In genomic region chr6:25278914-25279747, GRCh38 we compare ENCODE assay signal across 1 cellular context.
A peak's percentile ranks its signal among the peaks of the same experiment; 100 is the strongest.
TF ChIP-seq lines count a peak whose summit lies in the region.

TSS of gene CARMIL1 (plus strand) at chr6:25279374. CDS start at chr6:25279796, 422 bp downstream.

TF ChIP-seq in HEK293, 187 proteins besides CTCF, POLR2A, EP300 and RAD21 (continued from another document and continues in another):
- TF ChIP-seq ZNF518A (tag by site-specific recombination; conservative IDR thresholded peaks at IDR 0.05; ENCODE audit: low read depth) (no peak), YY1 (tag by site-specific recombination; IDR thresholded peaks at IDR 0.05) (peak; percentile 16; the same call in 1 of the 2 replicates), ZBTB8A (tag by site-specific recombination; IDR thresholded peaks at IDR 0.05) (peak; percentile 98), ZNF473 (tag by site-specific recombination; IDR thresholded peaks at IDR 0.05) (no peak), ZNF585B (tag by site-specific recombination; IDR thresholded peaks at IDR 0.05) (no peak), ZNF404 (tag by site-specific recombination; IDR thresholded peaks at IDR 0.05) (no peak), ZNF658 (tag by site-specific recombination; IDR thresholded peaks at IDR 0.05) (no peak), ZSCAN5A (tag by site-specific recombination; IDR thresholded peaks at IDR 0.05) (peak; percentile 83; the same call in 1 of the 2 replicates), ZNF24 (tag by site-specific recombination; IDR thresholded peaks at IDR 0.05) (no peak), ZNF292 (tag by site-specific recombination; IDR thresholded peaks at IDR 0.05; ENCODE audit: borderline replicate concordance, low read depth) (no peak), ZNF211 (tag by site-specific recombination; IDR thresholded peaks at IDR 0.05; ENCODE audit: low read depth) (no peak), ZNF175 (tag by site-specific recombination; IDR thresholded peaks at IDR 0.05) (no peak), ZNF48 (tag by site-specific recombination; IDR thresholded peaks at IDR 0.05) (no peak), ZNF623 (tag by site-specific recombination; IDR thresholded peaks at IDR 0.05) (no peak), ZIC2 (tag by site-specific recombination; IDR thresholded peaks at IDR 0.05) (peak; percentile 19; the same call in 1 of the 2 replicates), TRIM28 (IDR thresholded peaks at IDR 0.05; ENCODE audit: borderline replicate concordance, low read length) (no peak), ZNF76 (tag by site-specific recombination; IDR thresholded peaks at IDR 0.05; ENCODE audit: borderline replicate concordance, low read depth) (no peak), ZSCAN16 (tag by site-specific recombination; IDR thresholded peaks at IDR 0.05) (peak; percentile 40; the same call in 1 of the 2 replicates), ZNF530 (tag by site-specific recombination; IDR thresholded peaks at IDR 0.05; ENCODE audit: low read depth) (no peak), AEBP2 (tag by site-specific recombination; IDR thresholded peaks at IDR 0.05; ENCODE audit: borderline replicate concordance) (no peak), BCL11A (tag by site-specific recombination; IDR thresholded peaks at IDR 0.05; ENCODE audit: low read depth) (no peak), ZNF354C (tag by site-specific recombination; IDR thresholded peaks at IDR 0.05; ENCODE audit: borderline replicate concordance, low read depth) (no peak), ZNF548 (tag by site-specific recombination; IDR thresholded peaks at IDR 0.05) (no peak), ZNF362 (tag by site-specific recombination; IDR thresholded peaks at IDR 0.05) (peak; percentile 72; the same call in 1 of the 2 replicates), ZNF701 (tag by site-specific recombination; IDR thresholded peaks at IDR 0.05) (no peak), ZNF221 (tag by site-specific recombination; IDR thresholded peaks at IDR 0.05; ENCODE audit: borderline replicate concordance) (no peak), KLF7 (tag by site-specific recombination; IDR thresholded peaks at IDR 0.05; ENCODE audit: borderline replicate concordance) (peak; percentile 37; the same call in 1 of the 2 replicates), ZNF521 (tag by site-specific recombination; IDR thresholded peaks at IDR 0.05) (no peak), OVOL3 (tag by site-specific recombination; IDR thresholded peaks at IDR 0.05) (no peak), ZNF785 (tag by site-specific recombination; IDR thresholded peaks at IDR 0.05) (0 out of 2 replicates have a peak, but pooled peaks have one; percentile 51), PRDM1 (tag by site-specific recombination; IDR thresholded peaks at IDR 0.05) (peak; percentile 73), ZNF148 (tag by site-specific recombination; IDR thresholded peaks at IDR 0.05; ENCODE audit: borderline replicate concordance) (no peak), ZNF37A (tag by site-specific recombination; IDR thresholded peaks at IDR 0.05) (no peak), ZNF529 (tag by site-specific recombination; IDR thresholded peaks at IDR 0.05; ENCODE audit: insufficient replicate concordance) (no peak), SP3 (tag by site-specific recombination; IDR thresholded peaks at IDR 0.05) (peak; percentile 83), ZNF777 (tag by site-specific recombination; IDR thresholded peaks at IDR 0.05; ENCODE audit: borderline replicate concordance) (no peak), REPIN1 (tag by site-specific recombination; IDR thresholded peaks at IDR 0.05; ENCODE audit: low read depth) (no peak), ZBTB6 (tag by site-specific recombination; IDR thresholded peaks at IDR 0.05) (peak; percentile 27; the same call in 1 of the 2 replicates), KLF9 (tag by site-specific recombination; IDR thresholded peaks at IDR 0.05; ENCODE audit: low read depth) (peak; percentile 84), HOXA7 (CRISPR knock-in tag; IDR thresholded peaks at IDR 0.05; ENCODE audit: borderline replicate concordance) (no peak), ZNF169 (tag by site-specific recombination; IDR thresholded peaks at IDR 0.05) (no peak), HIC1 (tag by site-specific recombination; IDR thresholded peaks at IDR 0.05) (peak; percentile 79), ZNF654 (tag by site-specific recombination; IDR thresholded peaks at IDR 0.05; ENCODE audit: low read depth) (peak; percentile 80), ZNF19 (tag by site-specific recombination; IDR thresholded peaks at IDR 0.05; ENCODE audit: low read depth) (no peak), ZNF677 (tag by site-specific recombination; IDR thresholded peaks at IDR 0.05) (no peak), ZNF174 (tag by site-specific recombination; IDR thresholded peaks at IDR 0.05) (no peak), ZNF449 (tag by site-specific recombination; IDR thresholded peaks at IDR 0.05) (no peak), ZFP3 (tag by site-specific recombination; IDR thresholded peaks at IDR 0.05; ENCODE audit: low read depth) (no peak), ZNF580 (tag by site-specific recombination; IDR thresholded peaks at IDR 0.05) (0 out of 2 replicates have a peak, but pooled peaks have one; percentile 25)
